Comparison of ENCODE assay signal across 9 cellular contexts in the genomic region with DNA sequence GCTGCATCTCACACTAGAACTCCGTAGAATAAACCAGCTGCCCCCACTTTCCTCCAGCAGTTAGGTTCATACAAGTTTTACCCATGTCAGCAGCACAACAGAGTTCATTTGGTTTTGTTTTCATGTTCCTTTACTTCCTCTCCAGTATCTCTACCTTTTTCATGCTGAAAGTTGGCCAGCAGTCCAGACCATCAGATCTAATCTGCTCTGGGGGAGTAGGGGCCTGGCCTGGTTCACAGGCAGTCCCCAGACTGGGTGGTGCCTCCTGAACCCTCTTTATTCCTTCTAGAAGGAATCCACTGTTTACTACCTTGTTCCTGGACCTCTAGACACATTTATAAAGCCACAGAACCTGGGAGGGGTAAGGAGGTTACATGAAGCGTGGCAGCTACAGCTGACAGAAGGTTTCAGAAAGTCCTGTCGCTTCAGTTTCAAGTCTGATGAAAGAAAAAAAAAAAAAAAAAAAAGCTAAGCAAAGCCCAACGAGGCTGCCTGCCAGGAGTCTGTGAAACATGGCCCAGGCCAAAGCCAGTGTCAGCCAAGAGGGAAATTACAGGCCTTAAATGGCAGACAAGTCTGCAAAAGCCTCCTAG.
DNase-seq lines count a peak whose midpoint lies in the region; ATAC-seq and TF ChIP-seq lines count a peak whose summit lies in the region.
"Had no signal": no experiment of that assay in that cellular context is flagged by ENCODE, and none has a peak within 500 bp of the region (broad histone marks: within the 10 kb centered on the region; RNA-seq: fewer than 3 reads in every experiment).

No MANE protein-coding gene starts in this region.

- peak overlapping the region; percentile 15; the same call in 1 of the 2 replicates for H3K4me2 ChIP-seq in IMR-90 (ENCODE audit: low read depth, low read length)

- H3K36me3 ChIP-seq in GM06990 (ENCODE audit: control insufficient read depth, insufficient read depth, low read length) (no peaks in the 10 kb centered on the region), IMR-90 (ENCODE audit: control insufficient read depth, insufficient read depth, low read length) (no peaks in the 10 kb centered on the region), adipocyte (ENCODE audit: control insufficient read depth, insufficient read depth, low read length, severe bottlenecking) (no peaks in the 10 kb centered on the region)

- peak overlapping the region; percentile 50; the same call in 1 of the 2 replicates for H3K18ac ChIP-seq in IMR-90 (ENCODE audit: low read depth, low read length)

- H2BK15ac ChIP-seq in IMR-90 (ENCODE audit: low read depth, low read length), result no peak overlapping the region

- H3K27me3 Mint-ChIP-seq in immature natural killer cell (ENCODE audit: low read depth in 3 of 3), result peaks cover 0 to 3% (median 0%) of the 10 kb centered on the region in 3 donors

- no peaks in the 10 kb centered on the region for H3K9me1 ChIP-seq in IMR-90 (ENCODE audit: insufficient read depth, low read length)

- no peak for TF ChIP-seq RAD21 in IMR-90 (IDR thresholded peaks at IDR 0.05; ENCODE audit: low read length)

- 47% methylated on average over 3 of the region's 4 CpGs; no CpG with 5 or more reads in 1 of the 2 experiments for WGBS in IMR-90 (ENCODE audit: extremely low coverage in 2 of 2, insufficient read length in 1 of 2), 2 experiments

- in situ Hi-C loops in IMR-90 (cut with MboI; ENCODE audit: low sequenced_read_pairs), result no loop called here

- H3K27me3 ChIP-seq in GM06990 (replicated peaks; ENCODE audit: control insufficient read depth, insufficient read depth, low read length), result no peaks in the 10 kb centered on the region
- no peaks in the 10 kb centered on the region for H3K27me3 ChIP-seq in IMR-90 (ENCODE audit: control insufficient read depth, insufficient read depth, low read length)
- no peaks in the 10 kb centered on the region for H3K27me3 ChIP-seq in adipocyte (replicated peaks; ENCODE audit: control insufficient read depth, insufficient read depth, low read length)

- no peaks in the 10 kb centered on the region for H3K79me1 ChIP-seq in IMR-90 (ENCODE audit: low read depth in 1 of 2, low read length in 2 of 2)

- CTCF ChIA-PET in IMR-90 (lab: Yijun Ruan, JAX), result no interaction called here

- dilution Hi-C loops in IMR-90 (cut with HindIII; ENCODE audit: low sequenced_read_pairs, unreplicated experiment), result no loop called here

- intact Hi-C loops in IMR-90 (cut with micrococcal nuclease), result no loop called here

- H3K4me1 Mint-ChIP-seq in immature natural killer cell, result peaks cover 25 to 26% of the 10 kb centered on the region in 2 donors
- H3K4me1 Mint-ChIP-seq in stimulated activated effector memory CD8-positive, alpha-beta T cell treated with anti-CD3 and anti-CD28 coated beads, Interleukin-12 subunit alpha, Interleukin-12 subunit beta, amount 100 ng/mL, for 72 hours, result peaks cover 39% of the 10 kb centered on the region

- no peaks in the 10 kb centered on the region for H4K20me1 ChIP-seq in IMR-90 (ENCODE audit: insufficient read depth, low read length)

- H3K27ac ChIP-seq in IMR-90 (ENCODE audit: insufficient read depth, low read length), result peak overlapping the region; percentile 39; the same call in 1 of the 2 replicates
- H3K27ac ChIP-seq: SK-N-MC had no signal

- POLR2A ChIA-PET in IMR-90 (lab: Charles Lee; ENCODE audit: unreplicated experiment), result interaction anchor here (0.5 to 0.6 kb wide), 2 partner anchors 14 to 563 kb away, joined by 3 to 8 read pairs; no protein-coding TSS in a partner anchor

- H2BK120ac ChIP-seq in IMR-90 (ENCODE audit: low read depth, low read length), result peak overlapping the region; percentile 43; the same call in 1 of the 2 replicates

- H3K4me3 Mint-ChIP-seq in immature natural killer cell, result peak overlapping the region; percentile 5 to 56 (median 26)
- H3K4me3 Mint-ChIP-seq in stimulated activated effector memory CD8-positive, alpha-beta T cell treated with anti-CD3 and anti-CD28 coated beads, Interleukin-12 subunit alpha, Interleukin-12 subunit beta, amount 100 ng/mL, for 72 hours, result peak overlapping the region; percentile 40

- H2AK9ac ChIP-seq in IMR-90 (replicated peaks; ENCODE audit: low read depth, low read length, poor library complexity), result no peak overlapping the region

- no peak for TF ChIP-seq POLR2A in IMR-90 (IDR thresholded peaks at IDR 0.05; ENCODE audit: low read depth, low read length)

- H3K4me3 ChIP-seq in GM06990 (replicated peaks; ENCODE audit: low read depth, low read length), result peak overlapping the region; percentile 39
- H3K4me3 ChIP-seq in IMR-90 (ENCODE audit: insufficient read depth, low read depth, low read length), result no peak overlapping the region
- H3K4me3 ChIP-seq in adipocyte (ENCODE audit: low read length), result no peak overlapping the region
- H3K4me3 ChIP-seq: SK-N-MC had no signal

- no TSS peak for BruUV-seq in IMR-90 (replicated peaks; lab: Mats Ljungman, UMichigan)

- 0 out of 2 replicates have a peak overlapping the region, but pooled peaks have one; percentile 25 for H3K14ac ChIP-seq in IMR-90 (replicated peaks; ENCODE audit: low read depth, low read length)

- H2AK5ac ChIP-seq in IMR-90 (ENCODE audit: low read depth, low read length), result no peak overlapping the region

- peak overlapping the region; percentile 81 for H2AFZ ChIP-seq in IMR-90 (replicated peaks; ENCODE audit: low read length, poor library complexity)

- peak overlapping the region; percentile 16 to 94 (median 84) for H3K27ac Mint-ChIP-seq in immature natural killer cell
- H3K27ac Mint-ChIP-seq in stimulated activated effector memory CD8-positive, alpha-beta T cell treated with anti-CD3 and anti-CD28 coated beads, Interleukin-12 subunit alpha, Interleukin-12 subunit beta, amount 100 ng/mL, for 72 hours, result peak overlapping the region; percentile 94

- peak; percentile 87 for DNase-seq in GM06990 (ENCODE audit: extremely low read depth, insufficient read length)
- peak; percentile 46 for DNase-seq in IMR-90
- DNase-seq in adipocyte (ENCODE audit: low read depth), result peak; percentile 79
- peak; percentile 8 to 23 (median 15) for DNase-seq in immature natural killer cell
- DNase-seq in stimulated activated effector memory CD8-positive, alpha-beta T cell treated with anti-CD3 and anti-CD28 coated beads, Interleukin-12 subunit alpha, Interleukin-12 subunit beta, amount 100 ng/mL, for 72 hours (ENCODE audit: low spot score in 2 of 2), result peak; percentile 2 to 69
- DNase-seq in T-helper 9 cell, result no peak
- no peak for DNase-seq in AML-193 (lab: John Stamatoyannopoulos, UW)

- H3K4ac ChIP-seq in IMR-90 (ENCODE audit: low read depth, low read length), result no peak overlapping the region

- H3K56ac ChIP-seq in IMR-90 (ENCODE audit: extremely low read depth, insufficient read depth, low read length), result no peak overlapping the region

- no peaks in the 10 kb centered on the region for H3K36me3 Mint-ChIP-seq in immature natural killer cell
- H3K36me3 Mint-ChIP-seq in stimulated activated effector memory CD8-positive, alpha-beta T cell treated with anti-CD3 and anti-CD28 coated beads, Interleukin-12 subunit alpha, Interleukin-12 subunit beta, amount 100 ng/mL, for 72 hours, result no peaks in the 10 kb centered on the region

- H2BK20ac ChIP-seq in IMR-90 (ENCODE audit: low read depth, low read length), result peak overlapping the region; percentile 8; the same call in 1 of the 2 replicates

- H3K9me3 ChIP-seq in IMR-90 (ENCODE audit: control insufficient read depth, insufficient read depth, low read length) (no peaks in the 10 kb centered on the region; the same call in 1 of the 2 replicates), adipocyte (ENCODE audit: control insufficient read depth, low read length) (no peaks in the 10 kb centered on the region)

- H4K91ac ChIP-seq in IMR-90 (ENCODE audit: insufficient read depth, low read depth, low read length), result 0 out of 2 replicates have a peak overlapping the region, but pooled peaks have one; percentile 47

- H2BK5ac ChIP-seq in IMR-90 (ENCODE audit: low read depth, low read length, poor library complexity, severe bottlenecking), result no peak overlapping the region

- TF ChIP-seq CTCF in GM06990 (IDR thresholded peaks at IDR 0.05; ENCODE audit: insufficient read depth, low read length, poor library complexity, severe bottlenecking) (no peak), IMR-90 (conservative IDR thresholded peaks at IDR 0.05; ENCODE audit: low read depth, low read length) (no peak)

- ATAC-seq in GM21423 (IDR thresholded peaks at IDR 0.05; ENCODE audit: unreplicated experiment) (peak; percentile 86), IMR-90 (ENCODE audit: low read depth) (peak; percentile 40; the same call in 1 of the 2 replicates)
- ATAC-seq in stimulated activated effector memory CD8-positive, alpha-beta T cell treated with anti-CD3 and anti-CD28 coated beads, Interleukin-12 subunit alpha, Interleukin-12 subunit beta, amount 100 ng/mL, for 72 hours, result peak; percentile 70

- H3K4me1 ChIP-seq in IMR-90 (ENCODE audit: control insufficient read depth, insufficient read depth, low read length), result peaks cover 4% of the 10 kb centered on the region; the same call in 1 of the 2 replicates
- peaks cover 34% of the 10 kb centered on the region for H3K4me1 ChIP-seq in adipocyte (ENCODE audit: control insufficient read depth, insufficient read depth, low read length)

- H3K9me3 Mint-ChIP-seq in immature natural killer cell, result no peaks in the 10 kb centered on the region
- H3K9me3 Mint-ChIP-seq in stimulated activated effector memory CD8-positive, alpha-beta T cell treated with anti-CD3 and anti-CD28 coated beads, Interleukin-12 subunit alpha, Interleukin-12 subunit beta, amount 100 ng/mL, for 72 hours, result no peaks in the 10 kb centered on the region

- peak overlapping the region; percentile 32; the same call in 1 of the 2 replicates for H3K9ac ChIP-seq in IMR-90 (ENCODE audit: low read depth, low read length)
- peak overlapping the region; percentile 64 for H3K9ac ChIP-seq in adipocyte (ENCODE audit: low read length)

- H4K5ac ChIP-seq in IMR-90 (ENCODE audit: low read depth, low read length), result peak overlapping the region; percentile 84

- peak overlapping the region in 1 of 2 experiments; percentile 71; a peak in 1 of 4 replicates for H4K8ac ChIP-seq in IMR-90 (ENCODE audit: low read depth in 2 of 2, low read length in 2 of 2)

- no peak overlapping the region for H3K23ac ChIP-seq in IMR-90 (ENCODE audit: low read depth, low read length)

TF ChIP-seq in IMR-90, 13 proteins besides CTCF, POLR2A, EP300 and RAD21 (continues in another document):
- no peak for TF ChIP-seq NFE2L2 (IDR thresholded peaks at IDR 0.05; ENCODE audit: low read depth, low read length)
- TF ChIP-seq MAZ (IDR thresholded peaks at IDR 0.05; ENCODE audit: borderline replicate concordance, low read depth, low read length), result no peak
- no peak for TF ChIP-seq MXI1 (IDR thresholded peaks at IDR 0.05; ENCODE audit: borderline replicate concordance, low read depth, low read length)
- TF ChIP-seq MAFK (IDR thresholded peaks at IDR 0.05; ENCODE audit: low read depth, low read length), result no peak

Comparison
In these comparisons a context has a peak if more than half of its experiments do, and no peak if none do; other contexts are left out.
1. DNase-seq: peak in GM06990 (single experiment), IMR-90 (single experiment), adipocyte (single experiment), immature natural killer cell (3 of 3) and stimulated activated effector memory CD8-positive, alpha-beta T cell treated with anti-CD3 and anti-CD28 coated beads, Interleukin-12 subunit alpha, Interleukin-12 subunit beta, amount 100 ng/mL, for 72 hours (2 of 2); none in T-helper 9 cell (single experiment) and AML-193 (0 of 2).
2. Peak in every context shown above with its lines, with median percentiles within 50 percentile points of each other: ATAC-seq.